In the genomic region with DNA sequence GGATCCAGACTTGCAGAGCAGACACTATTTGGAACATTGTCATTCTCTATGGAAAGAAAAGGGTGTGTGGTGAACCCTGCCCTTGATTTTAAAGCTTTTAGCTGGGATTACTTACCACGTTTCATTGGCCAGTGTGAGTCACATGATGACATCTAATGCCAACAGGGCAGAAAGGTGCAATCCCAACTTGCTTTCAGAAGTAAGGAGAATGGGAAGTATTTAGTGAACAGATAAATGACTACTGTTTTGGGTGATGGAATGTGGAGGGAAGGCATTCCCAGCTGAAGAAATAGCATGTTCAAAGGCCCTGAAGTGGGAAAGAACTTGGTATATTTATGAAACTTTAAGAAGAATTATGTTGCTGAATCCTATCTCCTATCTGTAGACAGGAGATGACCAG, we compare ENCODE assay signal across 22 cellular contexts. TPM values are rescaled to one million over a fixed set of nuclear protein-coding genes. Genes with fewer than 3 reads are reported as not detected.
DNase-seq lines count a peak whose midpoint lies in the region; ATAC-seq, FAIRE-seq and TF ChIP-seq lines count a peak whose summit lies in the region.
"Had no signal": no experiment of that assay in that cellular context is flagged by ENCODE, and none has a peak within 500 bp of the region (broad histone marks: within the 10 kb centered on the region; RNA-seq: fewer than 3 reads in every experiment).

No MANE protein-coding gene starts in this region.

- intact Hi-C loops in mucosa of descending colon (cut with DNase I, micrococcal nuclease): no loop called here

- no peak for ATAC-seq in activated T-cell treated with anti-CD3 and anti-CD28 coated beads, Interleukin-2, amount 50 U/mL, for 72 hours (replicated peaks in 1 of 2)
- ATAC-seq in mucosa of descending colon: peak; percentile 29

- H3K27ac ChIP-seq in astrocyte (ENCODE audit: low read depth, low read length): no peak overlapping the region
- H3K27ac ChIP-seq in smooth muscle cell (ENCODE audit: low read depth): peak overlapping the region; percentile 83
- H3K27ac ChIP-seq: 22Rv1 had no signal

- H3K4me1 Mint-ChIP-seq in activated T-cell treated with anti-CD3 and anti-CD28 coated beads, Interleukin-2, amount 50 U/mL, for 72 hours (ENCODE audit: low read depth): peaks cover 5% of the 10 kb centered on the region
- peaks cover 2% of the 10 kb centered on the region for H3K4me1 Mint-ChIP-seq in activated T-cell treated with anti-CD3 and anti-CD28 coated beads, Interleukin-2, amount 50 U/mL, for 24 hours (ENCODE audit: low read depth)
- H3K4me1 Mint-ChIP-seq in astrocyte (ENCODE audit: low read depth, unreplicated experiment): peaks cover 22% of the 10 kb centered on the region
- H3K4me1 Mint-ChIP-seq: B cell; CD4-positive, alpha-beta memory T cell had no signal

- H4K20me1 ChIP-seq in astrocyte (ENCODE audit: insufficient read depth, low read length) (no peaks in the 10 kb centered on the region), smooth muscle cell (ENCODE audit: low read depth) (no peaks in the 10 kb centered on the region)
- H4K20me1 ChIP-seq: BLaER1 treated with 17β-estradiol and CSF1 and Interleukin-3, amounts not matched to agents 10 nM and 100 nM had no signal

- no peaks in the 10 kb centered on the region for H3K79me2 ChIP-seq in astrocyte (ENCODE audit: insufficient read depth, low read length)
- no peaks in the 10 kb centered on the region for H3K79me2 ChIP-seq in smooth muscle cell (ENCODE audit: low read depth)

- no peak overlapping the region for H3K9ac ChIP-seq in astrocyte (ENCODE audit: low read length)
- no peak overlapping the region for H3K9ac ChIP-seq in smooth muscle cell (ENCODE audit: low read depth)
- H3K9ac ChIP-seq: BLaER1 treated with 17β-estradiol and CSF1 and Interleukin-3, amounts not matched to agents 10 nM and 100 nM had no signal

- peak overlapping the region; percentile 50 for H3K27ac Mint-ChIP-seq in activated T-cell treated with anti-CD3 and anti-CD28 coated beads, Interleukin-2, amount 50 U/mL, for 72 hours
- H3K27ac Mint-ChIP-seq in activated T-cell treated with anti-CD3 and anti-CD28 coated beads, Interleukin-2, amount 50 U/mL, for 24 hours: no peak overlapping the region
- H3K27ac Mint-ChIP-seq in astrocyte (ENCODE audit: unreplicated experiment): peak overlapping the region; percentile 58
- H3K27ac Mint-ChIP-seq: B cell; CD4-positive, alpha-beta memory T cell had no signal

- H3K27me3 ChIP-seq in astrocyte (ENCODE audit: insufficient read depth, low read length): no peaks in the 10 kb centered on the region
- no peaks in the 10 kb centered on the region for H3K27me3 ChIP-seq in smooth muscle cell (ENCODE audit: low read depth)
- H3K27me3 ChIP-seq in BE2C: no peaks in the 10 kb centered on the region
- H3K27me3 ChIP-seq: BLaER1 treated with 17β-estradiol and CSF1 and Interleukin-3, amounts not matched to agents 10 nM and 100 nM had no signal

- H3K4me3 ChIP-seq in astrocyte (ENCODE audit: insufficient read depth, low read depth, low read length) (no peak overlapping the region), mucosa of descending colon (no peak overlapping the region), smooth muscle cell (no peak overlapping the region), BE2C (ENCODE audit: low read depth, low read length) (no peak overlapping the region)
- H3K4me3 ChIP-seq: BLaER1 treated with 17β-estradiol and CSF1 and Interleukin-3, amounts not matched to agents 10 nM and 100 nM; HAP-1 had no signal

- no peak for FAIRE-seq in astrocyte (lab: Jason Lieb, UNC)
- FAIRE-seq: A204.1, G401.6, GM12892, H54 had no signal

- H3K36me3 Mint-ChIP-seq in activated T-cell treated with anti-CD3 and anti-CD28 coated beads, Interleukin-2, amount 50 U/mL, for 72 hours (ENCODE audit: insufficient read depth in 2 of 2): peaks cover 2% of the 10 kb centered on the region in 2 donors
- no peaks in the 10 kb centered on the region for H3K36me3 Mint-ChIP-seq in activated T-cell treated with anti-CD3 and anti-CD28 coated beads, Interleukin-2, amount 50 U/mL, for 24 hours (ENCODE audit: low read depth)
- no peaks in the 10 kb centered on the region for H3K36me3 Mint-ChIP-seq in astrocyte (ENCODE audit: low read depth, unreplicated experiment)
- H3K36me3 Mint-ChIP-seq: CD4-positive, alpha-beta memory T cell had no signal

- no peak overlapping the region for H2AFZ ChIP-seq in astrocyte (ENCODE audit: low read depth, low read length)
- H2AFZ ChIP-seq in smooth muscle cell (ENCODE audit: low read depth): no peak overlapping the region

- no peak for DNase-seq in activated T-cell treated with anti-CD3 and anti-CD28 coated beads, Interleukin-2, amount 50 U/mL, for 72 hours
- no peak for DNase-seq in activated T-cell treated with anti-CD3 and anti-CD28 coated beads, Interleukin-2, amount 50 U/mL, for 24 hours
- no peak for DNase-seq in astrocyte (ENCODE audit: low read depth)
- no peak for DNase-seq in mucosa of descending colon
- DNase-seq in smooth muscle cell (lab: John Stamatoyannopoulos, UW; ENCODE audit: unreplicated experiment): no peak
- DNase-seq in central memory CD4-positive, alpha-beta T cell: no peak
- no peak for DNase-seq in BE2C
- no peak for DNase-seq in globus pallidus (ENCODE audit: low spot score)
- DNase-seq: Calu3; CD4-positive, alpha-beta memory T cell; COR-L47; DMS53; DMS79 treated with DMSO at 0.1 percent for 48 hours; GOT3 had no signal

- H3K36me3 ChIP-seq in astrocyte (ENCODE audit: insufficient read depth, low read length) (no peaks in the 10 kb centered on the region), mucosa of descending colon (ENCODE audit: low read depth) (no peaks in the 10 kb centered on the region), smooth muscle cell (ENCODE audit: low read depth) (no peaks in the 10 kb centered on the region), BE2C (no peaks in the 10 kb centered on the region)
- H3K36me3 ChIP-seq: BLaER1 treated with 17β-estradiol and CSF1 and Interleukin-3, amounts not matched to agents 10 nM and 100 nM; HAP-1 had no signal

- H3K4me2 ChIP-seq in astrocyte (ENCODE audit: low read length): no peak overlapping the region
- no peak overlapping the region for H3K4me2 ChIP-seq in smooth muscle cell

- TF ChIP-seq CTCF in astrocyte (IDR thresholded peaks at IDR 0.05; ENCODE audit: insufficient read depth, low read depth, low read length) (no peak), mucosa of descending colon (IDR thresholded peaks at IDR 0.05) (no peak), smooth muscle cell (IDR thresholded peaks at IDR 0.05; ENCODE audit: borderline replicate concordance, insufficient read depth, poor library complexity, severe bottlenecking) (no peak), BE2C (IDR thresholded peaks at IDR 0.05; ENCODE audit: low read depth, low read length) (no peak)

- H3K4me1 ChIP-seq in astrocyte (ENCODE audit: insufficient read depth, low read length): peaks cover 12% of the 10 kb centered on the region
- no peaks in the 10 kb centered on the region for H3K4me1 ChIP-seq in mucosa of descending colon (ENCODE audit: low read depth)
- no peaks in the 10 kb centered on the region for H3K4me1 ChIP-seq in smooth muscle cell (ENCODE audit: low read depth)
- H3K4me1 ChIP-seq in BE2C: no peaks in the 10 kb centered on the region
- H3K4me1 ChIP-seq: HAP-1 had no signal

- H3F3A ChIP-seq in smooth muscle cell (ENCODE audit: low read depth): no peaks in the 10 kb centered on the region

- H3K9me3 ChIP-seq in astrocyte (ENCODE audit: insufficient read depth, low read depth, low read length): no peaks in the 10 kb centered on the region
- H3K9me3 ChIP-seq in mucosa of descending colon: no peaks in the 10 kb centered on the region
- H3K9me3 ChIP-seq in smooth muscle cell (replicated peaks; ENCODE audit: low read depth): no peaks in the 10 kb centered on the region
- no peaks in the 10 kb centered on the region for H3K9me3 ChIP-seq in BE2C
- H3K9me3 ChIP-seq: HAP-1 had no signal

- WGBS in smooth muscle cell (ENCODE audit: low lambda C conversion rate): 40% methylated on average over 1 of the region's 1 CpG

- peaks cover 61% of the 10 kb centered on the region for H3K27me3 Mint-ChIP-seq in activated T-cell treated with anti-CD3 and anti-CD28 coated beads, Interleukin-2, amount 50 U/mL, for 72 hours (ENCODE audit: low read depth)
- H3K27me3 Mint-ChIP-seq in activated T-cell treated with anti-CD3 and anti-CD28 coated beads, Interleukin-2, amount 50 U/mL, for 24 hours: peaks cover 50% of the 10 kb centered on the region
- H3K27me3 Mint-ChIP-seq in astrocyte (ENCODE audit: low read depth, unreplicated experiment): no peaks in the 10 kb centered on the region
- H3K27me3 Mint-ChIP-seq: B cell had no signal

- no peak overlapping the region for H3K4me3 Mint-ChIP-seq in activated T-cell treated with anti-CD3 and anti-CD28 coated beads, Interleukin-2, amount 50 U/mL, for 72 hours
- no peak overlapping the region for H3K4me3 Mint-ChIP-seq in activated T-cell treated with anti-CD3 and anti-CD28 coated beads, Interleukin-2, amount 50 U/mL, for 24 hours
- no peak overlapping the region for H3K4me3 Mint-ChIP-seq in astrocyte (ENCODE audit: unreplicated experiment)
- H3K4me3 Mint-ChIP-seq: B cell; CD4-positive, alpha-beta memory T cell had no signal

- H3K9me3 Mint-ChIP-seq in activated T-cell treated with anti-CD3 and anti-CD28 coated beads, Interleukin-2, amount 50 U/mL, for 72 hours: peaks cover 0 to 2% of the 10 kb centered on the region in 2 donors
- peaks cover 1% of the 10 kb centered on the region for H3K9me3 Mint-ChIP-seq in activated T-cell treated with anti-CD3 and anti-CD28 coated beads, Interleukin-2, amount 50 U/mL, for 24 hours
- H3K9me3 Mint-ChIP-seq in astrocyte (ENCODE audit: unreplicated experiment): no peaks in the 10 kb centered on the region

RNA-seq across cellular contexts. Expression of a gene that starts 44.5 kb away (rescaled TPM):
- not detected for total RNA-seq in activated T-cell treated with anti-CD3 and anti-CD28 coated beads, Interleukin-2, amount 50 U/mL, for 72 hours
- total RNA-seq in astrocyte: 8.4 TPM in 2 replicates
- total RNA-seq in mucosa of descending colon: 10 to 100 TPM in 1 of 3 donors, 1 to 10 TPM in 2; 3.0 to 11.5 (median 9.4) TPM
- 1.9 and 2.3 TPM in 2 replicates for total RNA-seq in smooth muscle cell
- 0.27 and 1.4 TPM in 2 replicates for polyA plus RNA-seq in smooth muscle cell
- not detected for polyA plus RNA-seq in BE2C (2012; ENCODE audit: insufficient read depth, insufficient read length, low read depth)
- total RNA-seq: B cell; CD4-positive, alpha-beta memory T cell had no signal
- polyA plus RNA-seq: CD4-positive, alpha-beta memory T cell had no signal
